11 cellular contexts compared by ENCODE assay signal in genomic region chrX:39752820-39753219, GRCh38.
A peak's percentile ranks its signal among the peaks of the same experiment; 100 is the strongest.
DNase-seq lines count a peak whose midpoint lies in the region; ATAC-seq and TF ChIP-seq lines count a peak whose summit lies in the region.
"Had no signal": no experiment of that assay in that cellular context is flagged by ENCODE, and none has a peak within 500 bp of the region (broad histone marks: within the 10 kb centered on the region; RNA-seq: fewer than 3 reads in every experiment).

No MANE protein-coding gene starts in this region.

- no peaks in the 10 kb centered on the region for H3K36me3 ChIP-seq in SK-N-MC (ENCODE audit: insufficient read depth, low read length)
- H3K36me3 ChIP-seq: heart left ventricle had no signal

- H3K27ac ChIP-seq in SK-N-MC, result peak overlapping the region; percentile 3; the same call in 1 of the 2 replicates
- H3K27ac ChIP-seq: heart left ventricle had no signal

- TF ChIP-seq RAD21 in Ishikawa (IDR thresholded peaks at IDR 0.05; ENCODE audit: low read depth), result no peak

- H3K36me3 Mint-ChIP-seq in effector memory CD8-positive, alpha-beta T cell (ENCODE audit: insufficient read depth), result no peaks in the 10 kb centered on the region

- ATAC-seq in left colon, result peak; percentile 65
- no peak for ATAC-seq in HG03521 (IDR thresholded peaks at IDR 0.05; ENCODE audit: unreplicated experiment)
- no peak for ATAC-seq in effector memory CD8-positive, alpha-beta T cell (replicated peaks)
- ATAC-seq: activated CD4-positive, alpha-beta T cell treated with anti-CD3 and anti-CD28 coated beads for 36 hours had no signal

- H3K4me1 Mint-ChIP-seq in effector memory CD8-positive, alpha-beta T cell (ENCODE audit: low read depth in 2 of 2), result peaks cover 0 to 6% of the 10 kb centered on the region in 2 donors

- intact Hi-C loops in left colon (cut with DNase I, micrococcal nuclease), result no loop called here

- no peaks in the 10 kb centered on the region for H3K9me3 ChIP-seq in SK-N-MC (ENCODE audit: low read depth, low read length)
- H3K9me3 ChIP-seq: heart left ventricle had no signal

- no peak overlapping the region for H3K4me3 ChIP-seq in SK-N-MC
- H3K4me3 ChIP-seq: heart left ventricle had no signal

- no peak overlapping the region for H3K4me3 Mint-ChIP-seq in effector memory CD8-positive, alpha-beta T cell
- H3K4me3 Mint-ChIP-seq: activated CD4-positive, alpha-beta T cell treated with anti-CD3 and anti-CD28 coated beads for 36 hours; CD4-positive, alpha-beta T cell had no signal

- TF ChIP-seq EP300 in Ishikawa (IDR thresholded peaks at IDR 0.05; ENCODE audit: borderline replicate concordance), result no peak

- no peaks in the 10 kb centered on the region for H3K9me3 Mint-ChIP-seq in effector memory CD8-positive, alpha-beta T cell
- H3K9me3 Mint-ChIP-seq: CD4-positive, alpha-beta T cell had no signal

- H3K9ac ChIP-seq in SK-N-MC (ENCODE audit: insufficient read length), result no peak overlapping the region

- H3K27ac Mint-ChIP-seq in effector memory CD8-positive, alpha-beta T cell, result no peak overlapping the region
- H3K27ac Mint-ChIP-seq: activated CD4-positive, alpha-beta T cell treated with anti-CD3 and anti-CD28 coated beads for 36 hours; CD4-positive, alpha-beta T cell had no signal

- no peaks in the 10 kb centered on the region for H3K27me3 Mint-ChIP-seq in effector memory CD8-positive, alpha-beta T cell
- H3K27me3 Mint-ChIP-seq: activated CD4-positive, alpha-beta T cell treated with anti-CD3 and anti-CD28 coated beads for 36 hours; CD4-positive, alpha-beta T cell had no signal

- DNase-seq in Ammon's horn (ENCODE audit: low spot score), result peak; percentile 65
- DNase-seq in SK-N-MC (ENCODE audit: low read depth, low spot score), result no peak
- peak in 1 of 2 donors; percentile 36 for DNase-seq in left colon
- no peak for DNase-seq in AG08395 (ENCODE audit: low spot score)
- no peak for DNase-seq in T1000 (lab: John Stamatoyannopoulos, UW)
- DNase-seq in effector memory CD8-positive, alpha-beta T cell, result no peak
- DNase-seq: activated CD4-positive, alpha-beta T cell treated with anti-CD3 and anti-CD28 coated beads for 36 hours; CD4-positive, alpha-beta T cell had no signal

TF ChIP-seq in Ishikawa, 13 proteins besides CTCF, POLR2A, EP300 and RAD21:
- peak; percentile 44; the same call in 1 of the 2 replicates for TF ChIP-seq NFIC (IDR thresholded peaks at IDR 0.05)
- TF ChIP-seq CREB1 (IDR thresholded peaks at IDR 0.05; ENCODE audit: low read depth), result no peak
